In genomic region chr4:76213415-76214268, GRCh38 we compare ENCODE assay signal across 8 cellular contexts. TPM values are rescaled to one million over a fixed set of nuclear protein-coding genes. Genes with fewer than 3 reads are reported as not detected.
A peak's percentile ranks its signal among the peaks of the same experiment; 100 is the strongest.
DNase-seq lines count a peak whose midpoint lies in the region; ATAC-seq and TF ChIP-seq lines count a peak whose summit lies in the region.

A gene with protein sequence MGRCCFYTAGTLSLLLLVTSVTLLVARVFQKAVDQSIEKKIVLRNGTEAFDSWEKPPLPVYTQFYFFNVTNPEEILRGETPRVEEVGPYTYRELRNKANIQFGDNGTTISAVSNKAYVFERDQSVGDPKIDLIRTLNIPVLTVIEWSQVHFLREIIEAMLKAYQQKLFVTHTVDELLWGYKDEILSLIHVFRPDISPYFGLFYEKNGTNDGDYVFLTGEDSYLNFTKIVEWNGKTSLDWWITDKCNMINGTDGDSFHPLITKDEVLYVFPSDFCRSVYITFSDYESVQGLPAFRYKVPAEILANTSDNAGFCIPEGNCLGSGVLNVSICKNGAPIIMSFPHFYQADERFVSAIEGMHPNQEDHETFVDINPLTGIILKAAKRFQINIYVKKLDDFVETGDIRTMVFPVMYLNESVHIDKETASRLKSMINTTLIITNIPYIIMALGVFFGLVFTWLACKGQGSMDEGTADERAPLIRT (minus strand): TSS chr4:76213824. CDS start chr4:76213543, 281 bp downstream.

- no peaks in the 10 kb centered on the region for H3K36me3 Mint-ChIP-seq in neural crest cell (ENCODE audit: low read depth)

- H3K79me1 ChIP-seq in IMR-90 (ENCODE audit: low read depth in 1 of 2, low read length in 2 of 2), result peaks cover 15 to 49% of the 10 kb centered on the region in 2 experiments

- peak within 1 kb of the TSS; percentile 87 for H2BK5ac ChIP-seq in IMR-90 (ENCODE audit: low read depth, low read length, poor library complexity, severe bottlenecking)

- TF ChIP-seq CTCF in IMR-90 (conservative IDR thresholded peaks at IDR 0.05; ENCODE audit: low read depth, low read length) (no peak), fibroblast of villous mesenchyme (IDR thresholded peaks at IDR 0.05; ENCODE audit: insufficient read depth, low read depth, low read length) (no peak), neural crest cell (conservative IDR thresholded peaks at IDR 0.05) (no peak), subcutaneous adipose tissue (IDR thresholded peaks at IDR 0.05; ENCODE audit: low read depth) (no peak)

- H3K9me3 Mint-ChIP-seq in neural crest cell, result no peaks in the 10 kb centered on the region

- H3K4me3 ChIP-seq in IMR-90 (ENCODE audit: insufficient read depth, low read depth, low read length) (peak within 1 kb of the TSS; percentile 87), fibroblast of villous mesenchyme (ENCODE audit: low read depth, low read length) (peak within 1 kb of the TSS; percentile 89)

- CTCF ChIA-PET in IMR-90 (lab: Yijun Ruan, JAX), result no interaction called here

- peak; percentile 63 for TF ChIP-seq POLR2A in IMR-90 (IDR thresholded peaks at IDR 0.05; ENCODE audit: low read depth, low read length)

- H3K4ac ChIP-seq in IMR-90 (ENCODE audit: low read depth, low read length), result peak within 1 kb of the TSS; percentile 83

- ATAC-seq in GM21528 (IDR thresholded peaks at IDR 0.05; ENCODE audit: low FRiP score, unreplicated experiment) (peak; percentile 73), IMR-90 (ENCODE audit: low read depth) (peak; percentile 93)

- DNase-seq in DMS79 treated with DMSO at 0.1 percent for 48 hours (lab: John Stamatoyannopoulos, UW), result peak; percentile 72
- peak; percentile 84 for DNase-seq in IMR-90
- DNase-seq in RPMI8226, result peak; percentile 76
- peak; percentile 76 for DNase-seq in activated gamma-delta T cell (lab: John Stamatoyannopoulos, UW)
- peak; percentile 90 for DNase-seq in fibroblast of villous mesenchyme (ENCODE audit: low read depth)
- DNase-seq in neural crest cell (ENCODE audit: low read depth, low spot score), result peak; percentile 70

- H3K14ac ChIP-seq in IMR-90 (replicated peaks; ENCODE audit: low read depth, low read length), result peak within 1 kb of the TSS; percentile 92

- H3K56ac ChIP-seq in IMR-90 (ENCODE audit: extremely low read depth, insufficient read depth, low read length), result peak within 1 kb of the TSS; percentile 85

- H3K4me1 ChIP-seq in IMR-90 (ENCODE audit: control insufficient read depth, insufficient read depth, low read length), result peaks cover 11% of the 10 kb centered on the region

- POLR2A ChIA-PET in IMR-90 (lab: Charles Lee; ENCODE audit: unreplicated experiment), result no interaction called here

- H4K8ac ChIP-seq in IMR-90 (ENCODE audit: low read depth in 2 of 2, low read length in 2 of 2), result peak within 1 kb of the TSS; percentile 92 to 94

- peaks cover 15% of the 10 kb centered on the region for H3K9me1 ChIP-seq in IMR-90 (ENCODE audit: insufficient read depth, low read length)

- H4K5ac ChIP-seq in IMR-90 (ENCODE audit: low read depth, low read length), result peak within 1 kb of the TSS; percentile 93

- H3K27me3 Mint-ChIP-seq in neural crest cell (ENCODE audit: low read depth), result no peaks in the 10 kb centered on the region

- H2BK120ac ChIP-seq in IMR-90 (ENCODE audit: low read depth, low read length), result peak within 1 kb of the TSS; percentile 65

- H3K4me1 Mint-ChIP-seq in neural crest cell, result peaks cover 51% of the 10 kb centered on the region

- H3K4me3 Mint-ChIP-seq in neural crest cell, result peak within 1 kb of the TSS; percentile 95

- peak within 1 kb of the TSS; percentile 93 for H3K4me2 ChIP-seq in IMR-90 (ENCODE audit: low read depth, low read length)

- dilution Hi-C loops in IMR-90 (cut with HindIII; ENCODE audit: low sequenced_read_pairs, unreplicated experiment), result no loop called here

- 0 out of 3 replicates have a peak within 1 kb of the TSS, but pooled peaks have one; percentile 4 for H2BK15ac ChIP-seq in IMR-90 (ENCODE audit: low read depth, low read length)

- H2AK9ac ChIP-seq in IMR-90 (replicated peaks; ENCODE audit: low read depth, low read length, poor library complexity), result peak within 1 kb of the TSS; percentile 94

- H4K20me1 ChIP-seq in IMR-90 (ENCODE audit: insufficient read depth, low read length), result peaks cover 9% of the 10 kb centered on the region; the same call in 1 of the 2 replicates

- peak within 1 kb of the TSS; percentile 98 for H3K23ac ChIP-seq in IMR-90 (ENCODE audit: low read depth, low read length)

- peak within 1 kb of the TSS; percentile 90 for H4K91ac ChIP-seq in IMR-90 (ENCODE audit: insufficient read depth, low read depth, low read length)

- intact Hi-C loops in IMR-90 (cut with micrococcal nuclease), result loop anchor here (2.0 kb wide), 3 partner anchors 15 to 93 kb away; partner anchors contain the start of gene STBD1

- H2AFZ ChIP-seq in IMR-90 (replicated peaks; ENCODE audit: low read length, poor library complexity), result peak within 1 kb of the TSS; percentile 96

- H3K9me3 ChIP-seq in IMR-90 (ENCODE audit: control insufficient read depth, insufficient read depth, low read length), result no peaks in the 10 kb centered on the region

- H3K9ac ChIP-seq in IMR-90 (ENCODE audit: low read depth, low read length), result peak within 1 kb of the TSS; percentile 91

- WGBS in IMR-90 (ENCODE audit: extremely low coverage in 2 of 2, insufficient read length in 1 of 2), 2 experiments, result 2% methylated on average over 57 of the region's 99 CpGs; no CpG with 5 or more reads in 1 of the 2 experiments

- peak within 1 kb of the TSS; percentile 92 for H2AK5ac ChIP-seq in IMR-90 (ENCODE audit: low read depth, low read length)

- H3K27ac ChIP-seq in IMR-90 (ENCODE audit: insufficient read depth, low read length), result peak within 1 kb of the TSS; percentile 91

- TF ChIP-seq RAD21 in IMR-90 (IDR thresholded peaks at IDR 0.05; ENCODE audit: low read length), result no peak

- H3K27ac Mint-ChIP-seq in neural crest cell (ENCODE audit: unreplicated experiment), result peak within 1 kb of the TSS; percentile 96

- H2BK20ac ChIP-seq in IMR-90 (ENCODE audit: low read depth, low read length), result peak within 1 kb of the TSS; percentile 38; the same call in 1 of the 2 replicates

- H3K27me3 ChIP-seq in IMR-90 (ENCODE audit: control insufficient read depth, insufficient read depth, low read length), result no peaks in the 10 kb centered on the region

- H3K36me3 ChIP-seq in IMR-90 (ENCODE audit: control insufficient read depth, insufficient read depth, low read length), result peaks cover 1% of the 10 kb centered on the region; the same call in 1 of the 2 replicates

- in situ Hi-C loops in IMR-90 (cut with MboI; ENCODE audit: low sequenced_read_pairs), result no loop called here

- no TSS peak for BruUV-seq in IMR-90 (replicated peaks; lab: Mats Ljungman, UMichigan)

- peak within 1 kb of the TSS; percentile 65 for H3K18ac ChIP-seq in IMR-90 (ENCODE audit: low read depth, low read length)

TF ChIP-seq in IMR-90, 13 proteins besides CTCF, POLR2A, EP300 and RAD21:
- TF ChIP-seq BHLHE40 (IDR thresholded peaks at IDR 0.05; ENCODE audit: low read depth, low read length) (peak; percentile 35), FOS (IDR thresholded peaks at IDR 0.05; ENCODE audit: low read depth, low read length) (no peak), ELK1 (IDR thresholded peaks at IDR 0.05; ENCODE audit: borderline replicate concordance, low read depth, low read length) (no peak), USF2 (IDR thresholded peaks at IDR 0.05; ENCODE audit: low read depth, low read length) (peak; percentile 93), MXI1 (IDR thresholded peaks at IDR 0.05; ENCODE audit: borderline replicate concordance, low read depth, low read length) (0 out of 2 replicates have a peak, but pooled peaks have one; percentile 11), MAZ (IDR thresholded peaks at IDR 0.05; ENCODE audit: borderline replicate concordance, low read depth, low read length) (peak; percentile 88)

RNA-seq across cellular contexts. Expression of the gene that starts here (rescaled TPM):
- total RNA-seq in IMR-90 (2012; rRNA removed) (89.7 and 102 TPM in 2 replicates), fibroblast of villous mesenchyme (144 and 181 TPM in 2 replicates), neural crest cell (60.0 and 60.8 TPM in 2 replicates), subcutaneous adipose tissue (100 to 1,000 TPM; 160 to 308 (median 169) TPM)
- polyA plus RNA-seq in IMR-90 (2012; rRNA removed), result 56.5 and 69.2 TPM in 2 replicates
- 19.6 and 23.3 TPM in 2 replicates for polyA plus RNA-seq in IMR-90 (2012; cell fraction: cytosol; rRNA removed)
- 10.9 and 46.8 TPM in 2 replicates for polyA plus RNA-seq in IMR-90 (2012; cell fraction: nucleus; rRNA removed; ENCODE audit: low replicate concordance)

Comparison
In these comparisons a context has a peak if more than half of its experiments do, and no peak if none do; other contexts are left out.
1. Peak in every context shown above with its lines: DNase-seq, ATAC-seq, H3K4me3 ChIP-seq and H3K27ac ChIP-seq.